In genomic region chr12:12499909-12500604, GRCh38 we compare ENCODE assay signal across 2 cellular contexts.
A peak's percentile ranks its signal among the peaks of the same experiment; 100 is the strongest.
TF ChIP-seq lines count a peak whose summit lies in the region.

No MANE protein-coding gene starts in this region.

TF ChIP-seq in HEK293, 187 proteins besides CTCF, POLR2A, EP300 and RAD21 (continued from another document):
- TF ChIP-seq ZNF449 (tag by site-specific recombination; IDR thresholded peaks at IDR 0.05), result peak; percentile 77; the same call in 1 of the 2 replicates

TF ChIP-seq in K562, 482 proteins besides CTCF, POLR2A, EP300 and RAD21 (continued from another document):
- TF ChIP-seq PATZ1 (CRISPR knock-in tag; IDR thresholded peaks at IDR 0.05; ENCODE audit: borderline replicate concordance), result no peak
- TF ChIP-seq E2F4 (CRISPR knock-in tag; IDR thresholded peaks at IDR 0.05; ENCODE audit: low read depth), result no peak
- no peak for TF ChIP-seq RBM22 (IDR thresholded peaks at IDR 0.05; ENCODE audit: low read depth, low read length, poor library complexity, severe bottlenecking)
TF ChIP-seq in K562: peak in this region for 2.
